In the genomic region with DNA sequence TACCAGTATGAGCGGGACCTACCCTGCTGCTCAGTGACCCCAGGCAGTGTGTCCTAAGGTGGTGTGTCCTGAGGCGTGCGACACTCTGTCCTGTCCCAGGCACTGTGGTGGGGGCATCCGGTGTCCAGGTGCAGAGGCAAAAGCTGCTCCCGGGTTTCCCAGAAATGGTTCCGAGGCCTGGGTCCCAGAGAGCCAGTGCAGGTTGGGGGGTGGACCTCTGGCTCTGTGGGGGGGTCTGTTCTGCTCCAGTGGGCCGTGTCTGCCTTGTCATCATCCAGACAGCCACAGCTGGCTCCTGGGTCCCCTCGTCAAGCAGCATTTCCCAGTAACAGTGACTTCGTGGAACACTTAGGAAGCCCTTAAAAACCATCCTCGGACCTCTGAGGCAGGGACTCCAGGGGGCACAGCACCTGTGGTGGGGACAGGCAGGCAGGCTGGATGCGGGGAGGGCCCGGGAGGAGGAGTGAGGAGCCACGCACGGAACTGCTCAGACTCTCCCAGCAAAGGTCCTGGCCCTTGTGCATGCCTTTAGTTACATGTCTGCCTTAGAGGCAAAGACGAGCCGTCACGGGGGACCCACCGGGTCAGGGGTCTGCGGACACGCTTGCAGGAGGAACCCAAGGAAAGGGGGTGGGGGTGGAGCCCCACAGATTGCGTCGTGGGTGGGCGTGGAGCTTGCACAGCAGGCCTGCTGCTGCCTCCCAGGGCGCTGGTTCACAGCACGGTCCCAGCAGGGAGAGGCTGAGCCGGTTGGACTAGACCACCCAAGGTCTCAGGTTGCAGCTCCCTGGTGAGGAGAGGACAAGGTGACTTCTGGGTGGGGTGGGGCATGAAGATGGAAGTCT, we compare ENCODE assay signal across 1 cellular context.
TF ChIP-seq lines count a peak whose summit lies in the region.

No MANE protein-coding gene starts in this region.

TF ChIP-seq in IMR-90, 13 proteins besides CTCF, POLR2A, EP300 and RAD21:
- TF ChIP-seq MAFK (IDR thresholded peaks at IDR 0.05; ENCODE audit: low read depth, low read length), result no peak
- TF ChIP-seq NFE2L2 (IDR thresholded peaks at IDR 0.05; ENCODE audit: low read depth, low read length), result no peak
- TF ChIP-seq, protein P1, sequence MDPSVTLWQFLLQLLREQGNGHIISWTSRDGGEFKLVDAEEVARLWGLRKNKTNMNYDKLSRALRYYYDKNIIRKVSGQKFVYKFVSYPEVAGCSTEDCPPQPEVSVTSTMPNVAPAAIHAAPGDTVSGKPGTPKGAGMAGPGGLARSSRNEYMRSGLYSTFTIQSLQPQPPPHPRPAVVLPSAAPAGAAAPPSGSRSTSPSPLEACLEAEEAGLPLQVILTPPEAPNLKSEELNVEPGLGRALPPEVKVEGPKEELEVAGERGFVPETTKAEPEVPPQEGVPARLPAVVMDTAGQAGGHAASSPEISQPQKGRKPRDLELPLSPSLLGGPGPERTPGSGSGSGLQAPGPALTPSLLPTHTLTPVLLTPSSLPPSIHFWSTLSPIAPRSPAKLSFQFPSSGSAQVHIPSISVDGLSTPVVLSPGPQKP (IDR thresholded peaks at IDR 0.05; ENCODE audit: borderline replicate concordance, low read depth, low read length), result no peak
- no peak for TF ChIP-seq BHLHE40 (IDR thresholded peaks at IDR 0.05; ENCODE audit: low read depth, low read length)
- TF ChIP-seq CEBPB (IDR thresholded peaks at IDR 0.05; ENCODE audit: low read depth, low read length), result no peak
- TF ChIP-seq SMC3 (IDR thresholded peaks at IDR 0.05; ENCODE audit: low read depth, low read length), result no peak
- no peak for TF ChIP-seq MAZ (IDR thresholded peaks at IDR 0.05; ENCODE audit: borderline replicate concordance, low read depth, low read length)
- TF ChIP-seq CHD1 (IDR thresholded peaks at IDR 0.05; ENCODE audit: low read depth, low read length), result no peak
- TF ChIP-seq MXI1 (IDR thresholded peaks at IDR 0.05; ENCODE audit: borderline replicate concordance, low read depth, low read length), result no peak
- no peak for TF ChIP-seq RCOR1 (IDR thresholded peaks at IDR 0.05; ENCODE audit: insufficient replicate concordance, low read length)
- no peak for TF ChIP-seq RFX5 (IDR thresholded peaks at IDR 0.05; ENCODE audit: low read depth, low read length)
- no peak for TF ChIP-seq FOS (IDR thresholded peaks at IDR 0.05; ENCODE audit: low read depth, low read length)
- TF ChIP-seq, protein P2, sequence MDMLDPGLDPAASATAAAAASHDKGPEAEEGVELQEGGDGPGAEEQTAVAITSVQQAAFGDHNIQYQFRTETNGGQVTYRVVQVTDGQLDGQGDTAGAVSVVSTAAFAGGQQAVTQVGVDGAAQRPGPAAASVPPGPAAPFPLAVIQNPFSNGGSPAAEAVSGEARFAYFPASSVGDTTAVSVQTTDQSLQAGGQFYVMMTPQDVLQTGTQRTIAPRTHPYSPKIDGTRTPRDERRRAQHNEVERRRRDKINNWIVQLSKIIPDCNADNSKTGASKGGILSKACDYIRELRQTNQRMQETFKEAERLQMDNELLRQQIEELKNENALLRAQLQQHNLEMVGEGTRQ (IDR thresholded peaks at IDR 0.05; ENCODE audit: low read depth, low read length), result no peak
TF ChIP-seq in IMR-90: peak in this region for 0.
